1 cellular context compared by ENCODE assay signal in the genomic region with DNA sequence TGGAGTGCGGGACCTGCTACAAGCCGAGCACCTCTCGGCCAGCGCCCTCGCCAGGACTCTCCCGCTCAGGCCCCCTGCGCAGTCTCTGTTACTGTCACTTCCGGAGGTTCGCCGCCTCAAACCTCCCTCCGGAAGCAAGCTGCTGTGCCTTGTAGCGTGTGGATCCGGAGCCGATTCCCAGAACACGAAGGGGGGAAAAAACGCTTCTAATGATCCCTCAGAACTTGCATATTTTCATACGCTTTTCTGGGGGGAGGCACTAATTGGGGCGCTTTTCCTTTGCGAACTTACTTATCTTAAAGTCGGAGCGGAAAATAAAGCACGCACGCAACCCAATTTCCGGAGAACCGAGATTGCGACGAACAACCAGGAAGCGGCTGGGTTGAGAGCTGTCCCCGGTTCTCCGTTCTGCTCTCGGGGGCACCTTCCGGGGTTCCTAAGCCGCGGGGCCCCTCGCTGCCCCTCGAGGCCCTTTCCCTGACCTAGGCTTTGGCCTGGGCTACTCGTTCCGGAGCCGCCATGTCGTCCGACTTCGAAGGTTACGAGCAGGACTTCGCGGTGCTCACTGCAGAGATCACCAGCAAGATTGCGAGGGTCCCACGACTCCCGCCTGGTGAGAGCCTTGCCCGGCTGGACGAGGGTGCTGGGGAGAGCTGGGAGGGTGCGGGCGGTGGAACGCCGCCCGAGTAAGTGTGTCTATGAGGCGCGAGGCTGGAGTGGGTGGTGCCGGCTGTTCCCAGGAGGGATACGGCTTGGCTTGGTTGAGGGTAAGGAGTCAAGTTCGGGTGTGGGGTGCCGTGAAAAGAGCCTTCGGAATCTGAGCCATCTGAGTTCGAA.
TF ChIP-seq lines count a peak whose summit lies in the region.

A gene (plus strand): TSS at position 361 of the 837 bp plus-strand sequence. CDS start 159 bp downstream, at position 520.
A gene with protein sequence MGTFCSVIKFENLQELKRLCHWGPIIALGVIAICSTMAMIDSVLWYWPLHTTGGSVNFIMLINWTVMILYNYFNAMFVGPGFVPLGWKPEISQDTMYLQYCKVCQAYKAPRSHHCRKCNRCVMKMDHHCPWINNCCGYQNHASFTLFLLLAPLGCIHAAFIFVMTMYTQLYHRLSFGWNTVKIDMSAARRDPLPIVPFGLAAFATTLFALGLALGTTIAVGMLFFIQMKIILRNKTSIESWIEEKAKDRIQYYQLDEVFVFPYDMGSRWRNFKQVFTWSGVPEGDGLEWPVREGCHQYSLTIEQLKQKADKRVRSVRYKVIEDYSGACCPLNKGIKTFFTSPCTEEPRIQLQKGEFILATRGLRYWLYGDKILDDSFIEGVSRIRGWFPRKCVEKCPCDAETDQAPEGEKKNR (minus strand): TSS at position 60 of the 837 bp plus-strand sequence. CDS start 1,478 bp downstream, outside the sequence.

TF ChIP-seq in HepG2, 621 proteins besides CTCF, POLR2A, EP300 and RAD21 (continues in another document):
- no peak for TF ChIP-seq TCF7 (IDR thresholded peaks at IDR 0.05; ENCODE audit: low read depth)
- TF ChIP-seq RBFOX2 (IDR thresholded peaks at IDR 0.05; ENCODE audit: low read depth, low read length) = peak; percentile 77
- TF ChIP-seq ZNF232 (CRISPR knock-in tag; IDR thresholded peaks at IDR 0.05; ENCODE audit: borderline replicate concordance) = no peak
- TF ChIP-seq, protein P1, sequence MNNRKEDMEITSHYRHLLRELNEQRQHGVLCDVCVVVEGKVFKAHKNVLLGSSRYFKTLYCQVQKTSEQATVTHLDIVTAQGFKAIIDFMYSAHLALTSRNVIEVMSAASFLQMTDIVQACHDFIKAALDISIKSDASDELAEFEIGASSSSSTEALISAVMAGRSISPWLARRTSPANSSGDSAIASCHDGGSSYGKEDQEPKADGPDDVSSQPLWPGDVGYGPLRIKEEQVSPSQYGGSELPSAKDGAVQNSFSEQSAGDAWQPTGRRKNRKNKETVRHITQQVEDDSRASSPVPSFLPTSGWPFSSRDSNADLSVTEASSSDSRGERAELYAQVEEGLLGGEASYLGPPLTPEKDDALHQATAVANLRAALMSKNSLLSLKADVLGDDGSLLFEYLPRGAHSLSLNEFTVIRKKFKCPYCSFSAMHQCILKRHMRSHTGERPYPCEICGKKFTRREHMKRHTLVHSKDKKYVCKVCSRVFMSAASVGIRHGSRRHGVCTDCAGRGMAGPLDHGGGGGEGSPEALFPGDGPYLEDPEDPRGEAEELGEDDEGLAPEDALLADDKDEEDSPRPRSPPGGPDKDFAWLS (CRISPR knock-in tag; IDR thresholded peaks at IDR 0.05; ENCODE audit: borderline replicate concordance) = peak; percentile 67; the same call in 1 of the 2 replicates
- TF ChIP-seq ZSCAN9 (CRISPR knock-in tag; IDR thresholded peaks at IDR 0.05; ENCODE audit: borderline replicate concordance) = 0 out of 2 replicates have a peak, but pooled peaks have one; percentile 28
- no peak; the same call in 1 of the 2 replicates for TF ChIP-seq SMAD3 (CRISPR knock-in tag; IDR thresholded peaks at IDR 0.05)
- TF ChIP-seq ADNP (CRISPR knock-in tag; IDR thresholded peaks at IDR 0.05) = no peak
- peak; percentile 54; the same call in 1 of the 2 replicates for TF ChIP-seq TGIF2 (CRISPR knock-in tag; IDR thresholded peaks at IDR 0.05)
- TF ChIP-seq MLLT10 (CRISPR knock-in tag; IDR thresholded peaks at IDR 0.05) = no peak
- TF ChIP-seq HDAC2 (CRISPR knock-in tag; IDR thresholded peaks at IDR 0.05) = no peak
- TF ChIP-seq, protein P2, sequence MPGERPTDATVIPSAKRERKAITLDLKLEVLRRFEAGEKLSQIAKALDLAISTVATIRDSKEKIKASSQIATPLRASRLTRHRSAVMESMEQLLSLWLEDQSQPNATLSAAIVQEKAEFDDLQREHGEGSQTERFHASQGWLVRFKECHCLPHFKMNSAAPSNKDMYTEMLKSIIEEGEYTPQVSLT (CRISPR knock-in tag; IDR thresholded peaks at IDR 0.05; ENCODE audit: borderline replicate concordance, low read depth) = peak; percentile 49; the same call in 1 of the 2 replicates
- TF ChIP-seq NAIF1 (CRISPR knock-in tag; IDR thresholded peaks at IDR 0.05; ENCODE audit: borderline replicate concordance) = no peak
- no peak for TF ChIP-seq ZNF138 (CRISPR knock-in tag; IDR thresholded peaks at IDR 0.05; ENCODE audit: low read depth)
- TF ChIP-seq, protein P3, sequence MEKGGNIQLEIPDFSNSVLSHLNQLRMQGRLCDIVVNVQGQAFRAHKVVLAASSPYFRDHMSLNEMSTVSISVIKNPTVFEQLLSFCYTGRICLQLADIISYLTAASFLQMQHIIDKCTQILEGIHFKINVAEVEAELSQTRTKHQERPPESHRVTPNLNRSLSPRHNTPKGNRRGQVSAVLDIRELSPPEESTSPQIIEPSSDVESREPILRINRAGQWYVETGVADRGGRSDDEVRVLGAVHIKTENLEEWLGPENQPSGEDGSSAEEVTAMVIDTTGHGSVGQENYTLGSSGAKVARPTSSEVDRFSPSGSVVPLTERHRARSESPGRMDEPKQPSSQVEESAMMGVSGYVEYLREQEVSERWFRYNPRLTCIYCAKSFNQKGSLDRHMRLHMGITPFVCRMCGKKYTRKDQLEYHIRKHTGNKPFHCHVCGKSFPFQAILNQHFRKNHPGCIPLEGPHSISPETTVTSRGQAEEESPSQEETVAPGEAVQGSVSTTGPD (CRISPR knock-in tag; IDR thresholded peaks at IDR 0.05) = no peak
- TF ChIP-seq ZBTB1 (CRISPR knock-in tag; IDR thresholded peaks at IDR 0.05; ENCODE audit: borderline replicate concordance) = no peak
- TF ChIP-seq ZNF891 (CRISPR knock-in tag; IDR thresholded peaks at IDR 0.05) = peak; percentile 14; the same call in 1 of the 2 replicates
- TF ChIP-seq, protein P4, sequence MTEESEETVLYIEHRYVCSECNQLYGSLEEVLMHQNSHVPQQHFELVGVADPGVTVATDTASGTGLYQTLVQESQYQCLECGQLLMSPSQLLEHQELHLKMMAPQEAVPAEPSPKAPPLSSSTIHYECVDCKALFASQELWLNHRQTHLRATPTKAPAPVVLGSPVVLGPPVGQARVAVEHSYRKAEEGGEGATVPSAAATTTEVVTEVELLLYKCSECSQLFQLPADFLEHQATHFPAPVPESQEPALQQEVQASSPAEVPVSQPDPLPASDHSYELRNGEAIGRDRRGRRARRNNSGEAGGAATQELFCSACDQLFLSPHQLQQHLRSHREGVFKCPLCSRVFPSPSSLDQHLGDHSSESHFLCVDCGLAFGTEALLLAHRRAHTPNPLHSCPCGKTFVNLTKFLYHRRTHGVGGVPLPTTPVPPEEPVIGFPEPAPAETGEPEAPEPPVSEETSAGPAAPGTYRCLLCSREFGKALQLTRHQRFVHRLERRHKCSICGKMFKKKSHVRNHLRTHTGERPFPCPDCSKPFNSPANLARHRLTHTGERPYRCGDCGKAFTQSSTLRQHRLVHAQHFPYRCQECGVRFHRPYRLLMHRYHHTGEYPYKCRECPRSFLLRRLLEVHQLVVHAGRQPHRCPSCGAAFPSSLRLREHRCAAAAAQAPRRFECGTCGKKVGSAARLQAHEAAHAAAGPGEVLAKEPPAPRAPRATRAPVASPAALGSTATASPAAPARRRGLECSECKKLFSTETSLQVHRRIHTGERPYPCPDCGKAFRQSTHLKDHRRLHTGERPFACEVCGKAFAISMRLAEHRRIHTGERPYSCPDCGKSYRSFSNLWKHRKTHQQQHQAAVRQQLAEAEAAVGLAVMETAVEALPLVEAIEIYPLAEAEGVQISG (CRISPR knock-in tag; IDR thresholded peaks at IDR 0.05) = peak; percentile 80
- no peak for TF ChIP-seq ZNF841 (CRISPR knock-in tag; IDR thresholded peaks at IDR 0.05; ENCODE audit: borderline replicate concordance)
- no peak for TF ChIP-seq MATR3 (CRISPR knock-in tag; IDR thresholded peaks at IDR 0.05)
- no peak for TF ChIP-seq GTF2F1 (IDR thresholded peaks at IDR 0.05; ENCODE audit: low read length)
- no peak for TF ChIP-seq FOXC1 (CRISPR knock-in tag; IDR thresholded peaks at IDR 0.05; ENCODE audit: borderline replicate concordance)
- no peak for TF ChIP-seq DPF2 (CRISPR knock-in tag; IDR thresholded peaks at IDR 0.05; ENCODE audit: borderline replicate concordance, low read depth)
- no peak for TF ChIP-seq FOXA3 (CRISPR knock-in tag; IDR thresholded peaks at IDR 0.05)
- TF ChIP-seq, protein P5, sequence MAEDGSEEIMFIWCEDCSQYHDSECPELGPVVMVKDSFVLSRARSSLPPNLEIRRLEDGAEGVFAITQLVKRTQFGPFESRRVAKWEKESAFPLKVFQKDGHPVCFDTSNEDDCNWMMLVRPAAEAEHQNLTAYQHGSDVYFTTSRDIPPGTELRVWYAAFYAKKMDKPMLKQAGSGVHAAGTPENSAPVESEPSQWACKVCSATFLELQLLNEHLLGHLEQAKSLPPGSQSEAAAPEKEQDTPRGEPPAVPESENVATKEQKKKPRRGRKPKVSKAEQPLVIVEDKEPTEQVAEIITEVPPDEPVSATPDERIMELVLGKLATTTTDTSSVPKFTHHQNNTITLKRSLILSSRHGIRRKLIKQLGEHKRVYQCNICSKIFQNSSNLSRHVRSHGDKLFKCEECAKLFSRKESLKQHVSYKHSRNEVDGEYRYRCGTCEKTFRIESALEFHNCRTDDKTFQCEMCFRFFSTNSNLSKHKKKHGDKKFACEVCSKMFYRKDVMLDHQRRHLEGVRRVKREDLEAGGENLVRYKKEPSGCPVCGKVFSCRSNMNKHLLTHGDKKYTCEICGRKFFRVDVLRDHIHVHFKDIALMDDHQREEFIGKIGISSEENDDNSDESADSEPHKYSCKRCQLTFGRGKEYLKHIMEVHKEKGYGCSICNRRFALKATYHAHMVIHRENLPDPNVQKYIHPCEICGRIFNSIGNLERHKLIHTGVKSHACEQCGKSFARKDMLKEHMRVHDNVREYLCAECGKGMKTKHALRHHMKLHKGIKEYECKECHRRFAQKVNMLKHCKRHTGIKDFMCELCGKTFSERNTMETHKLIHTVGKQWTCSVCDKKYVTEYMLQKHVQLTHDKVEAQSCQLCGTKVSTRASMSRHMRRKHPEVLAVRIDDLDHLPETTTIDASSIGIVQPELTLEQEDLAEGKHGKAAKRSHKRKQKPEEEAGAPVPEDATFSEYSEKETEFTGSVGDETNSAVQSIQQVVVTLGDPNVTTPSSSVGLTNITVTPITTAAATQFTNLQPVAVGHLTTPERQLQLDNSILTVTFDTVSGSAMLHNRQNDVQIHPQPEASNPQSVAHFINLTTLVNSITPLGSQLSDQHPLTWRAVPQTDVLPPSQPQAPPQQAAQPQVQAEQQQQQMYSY (CRISPR knock-in tag; IDR thresholded peaks at IDR 0.05) = 0 out of 2 replicates have a peak, but pooled peaks have one; percentile 25
- TF ChIP-seq YEATS2 (CRISPR knock-in tag; IDR thresholded peaks at IDR 0.05; ENCODE audit: borderline replicate concordance) = peak; percentile 39; the same call in 1 of the 2 replicates
- TF ChIP-seq ZFYVE20 (CRISPR knock-in tag; IDR thresholded peaks at IDR 0.05; ENCODE audit: borderline replicate concordance, low read depth) = no peak
- TF ChIP-seq EZH2 (conservative IDR thresholded peaks at IDR 0.05; ENCODE audit: low read depth, low read length) = no peak
- peak; percentile 90; the same call in 1 of the 2 replicates for TF ChIP-seq DNMT3B (CRISPR knock-in tag; conservative IDR thresholded peaks at IDR 0.05)
- no peak for TF ChIP-seq IRX3 (CRISPR knock-in tag; IDR thresholded peaks at IDR 0.05; ENCODE audit: borderline replicate concordance, low read depth)
- TF ChIP-seq ZMYM4 (CRISPR knock-in tag; IDR thresholded peaks at IDR 0.05) = no peak
- TF ChIP-seq ZNF136 (CRISPR knock-in tag; IDR thresholded peaks at IDR 0.05; ENCODE audit: low read depth) = no peak
- peak; percentile 50; the same call in 1 of the 2 replicates for TF ChIP-seq GFI1 (CRISPR knock-in tag; IDR thresholded peaks at IDR 0.05; ENCODE audit: borderline replicate concordance)
- no peak for TF ChIP-seq SYNCRIP (IDR thresholded peaks at IDR 0.05; ENCODE audit: insufficient read depth, low read depth, low read length)
- no peak for TF ChIP-seq ZNF143 (CRISPR knock-in tag; IDR thresholded peaks at IDR 0.05)
- 0 out of 2 replicates have a peak, but pooled peaks have one; percentile 58 for TF ChIP-seq ZSCAN22 (CRISPR knock-in tag; IDR thresholded peaks at IDR 0.05)
- peak; percentile 69 for TF ChIP-seq POLR2AphosphoS5 (IDR thresholded peaks at IDR 0.05; ENCODE audit: low read depth, low read length)
- no peak for TF ChIP-seq MIER2 (CRISPR knock-in tag; IDR thresholded peaks at IDR 0.05)
- TF ChIP-seq ZNF292 (CRISPR knock-in tag; IDR thresholded peaks at IDR 0.05; ENCODE audit: borderline replicate concordance, low read depth) = no peak
- peak; percentile 82; the same call in 1 of the 2 replicates for TF ChIP-seq ZNF775 (CRISPR knock-in tag; IDR thresholded peaks at IDR 0.05; ENCODE audit: borderline replicate concordance)
- TF ChIP-seq, protein P6, sequence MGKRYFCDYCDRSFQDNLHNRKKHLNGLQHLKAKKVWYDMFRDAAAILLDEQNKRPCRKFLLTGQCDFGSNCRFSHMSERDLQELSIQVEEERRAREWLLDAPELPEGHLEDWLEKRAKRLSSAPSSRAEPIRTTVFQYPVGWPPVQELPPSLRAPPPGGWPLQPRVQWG (CRISPR knock-in tag; IDR thresholded peaks at IDR 0.05; ENCODE audit: borderline replicate concordance, low read depth) = no peak
- peak; percentile 32; the same call in 1 of the 2 replicates for TF ChIP-seq RXRB (CRISPR knock-in tag; IDR thresholded peaks at IDR 0.05; ENCODE audit: borderline replicate concordance)
- TF ChIP-seq, protein P7, sequence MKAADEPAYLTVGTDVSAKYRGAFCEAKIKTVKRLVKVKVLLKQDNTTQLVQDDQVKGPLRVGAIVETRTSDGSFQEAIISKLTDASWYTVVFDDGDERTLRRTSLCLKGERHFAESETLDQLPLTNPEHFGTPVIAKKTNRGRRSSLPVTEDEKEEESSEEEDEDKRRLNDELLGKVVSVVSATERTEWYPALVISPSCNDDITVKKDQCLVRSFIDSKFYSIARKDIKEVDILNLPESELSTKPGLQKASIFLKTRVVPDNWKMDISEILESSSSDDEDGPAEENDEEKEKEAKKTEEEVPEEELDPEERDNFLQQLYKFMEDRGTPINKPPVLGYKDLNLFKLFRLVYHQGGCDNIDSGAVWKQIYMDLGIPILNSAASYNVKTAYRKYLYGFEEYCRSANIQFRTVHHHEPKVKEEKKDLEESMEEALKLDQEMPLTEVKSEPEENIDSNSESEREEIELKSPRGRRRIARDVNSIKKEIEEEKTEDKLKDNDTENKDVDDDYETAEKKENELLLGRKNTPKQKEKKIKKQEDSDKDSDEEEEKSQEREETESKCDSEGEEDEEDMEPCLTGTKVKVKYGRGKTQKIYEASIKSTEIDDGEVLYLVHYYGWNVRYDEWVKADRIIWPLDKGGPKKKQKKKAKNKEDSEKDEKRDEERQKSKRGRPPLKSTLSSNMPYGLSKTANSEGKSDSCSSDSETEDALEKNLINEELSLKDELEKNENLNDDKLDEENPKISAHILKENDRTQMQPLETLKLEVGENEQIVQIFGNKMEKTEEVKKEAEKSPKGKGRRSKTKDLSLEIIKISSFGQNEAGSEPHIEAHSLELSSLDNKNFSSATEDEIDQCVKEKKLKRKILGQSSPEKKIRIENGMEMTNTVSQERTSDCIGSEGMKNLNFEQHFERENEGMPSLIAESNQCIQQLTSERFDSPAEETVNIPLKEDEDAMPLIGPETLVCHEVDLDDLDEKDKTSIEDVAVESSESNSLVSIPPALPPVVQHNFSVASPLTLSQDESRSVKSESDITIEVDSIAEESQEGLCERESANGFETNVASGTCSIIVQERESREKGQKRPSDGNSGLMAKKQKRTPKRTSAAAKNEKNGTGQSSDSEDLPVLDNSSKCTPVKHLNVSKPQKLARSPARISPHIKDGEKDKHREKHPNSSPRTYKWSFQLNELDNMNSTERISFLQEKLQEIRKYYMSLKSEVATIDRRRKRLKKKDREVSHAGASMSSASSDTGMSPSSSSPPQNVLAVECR (CRISPR knock-in tag; IDR thresholded peaks at IDR 0.05; ENCODE audit: borderline replicate concordance) = peak; percentile 90
